In the genomic region with DNA sequence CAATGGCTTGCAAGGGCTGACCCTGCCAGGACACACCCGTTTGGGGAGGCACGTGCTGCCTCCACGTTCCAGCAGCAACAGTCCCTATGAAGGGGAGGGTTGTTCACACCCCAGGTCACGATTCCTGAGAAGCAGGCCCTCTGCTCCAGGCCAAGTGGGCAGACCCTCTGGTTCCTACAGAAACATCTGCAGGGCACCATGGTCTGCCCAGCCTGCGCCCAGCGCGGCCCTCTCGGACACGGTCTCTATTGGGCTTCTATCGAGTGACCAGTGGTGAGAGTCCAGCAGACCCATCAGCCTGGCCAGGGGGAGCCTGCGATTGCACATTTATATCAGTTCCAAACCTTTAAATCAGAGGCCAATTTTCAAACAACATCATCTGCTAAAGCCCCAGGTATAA, we compare ENCODE assay signal across 30 cellular contexts.
"Had no signal": no experiment of that assay in that cellular context is flagged by ENCODE, and none has a peak within 500 bp of the region (broad histone marks: within the 10 kb centered on the region; RNA-seq: fewer than 3 reads in every experiment).

No MANE protein-coding gene starts in this region.

- H3K4me3 ChIP-seq: ovary, prostate gland, right atrium auricular region, right lobe of liver, sigmoid colon, suprapubic skin, testis, tibial artery, transverse colon, upper lobe of right lung, uterus had no signal

- DNase-seq: naive B cell; naive thymus-derived CD8-positive, alpha-beta T cell; nephron progenitor cell; occipital lobe; ovary; posterior cingulate gyrus; retina; right lobe of liver; sigmoid colon; small intestine; stimulated activated CD4-positive, alpha-beta T cell treated with anti-CD3 and anti-CD28 coated beads, Interleukin-15, amount 100 ng/mL, for 24 hours; stimulated activated CD4-positive, alpha-beta T cell treated with anti-CD3 and anti-CD28 coated beads, Interleukin-2, amount 100 ng/mL, for 24 hours; stimulated activated CD4-positive, alpha-beta T cell treated with anti-CD3 and anti-CD28 coated beads, Interleukin-2, amount 100 ng/mL, for 48 hours; stimulated activated CD4-positive, alpha-beta T cell treated with anti-CD3 and anti-CD28 coated beads, Interleukin-4, amount 100 ng/mL, for 24 hours; stimulated activated naive CD4-positive, alpha-beta T cell; stimulated activated naive CD8-positive, alpha-beta T cell treated with anti-CD3 and anti-CD28 coated beads, Interleukin-15, amount 100 ng/mL, for 72 hours; stimulated activated naive CD8-positive, alpha-beta T cell treated with anti-CD3 and anti-CD28 coated beads, Interleukin-15, Interleukin-2, amounts not matched to agents 100 U/mL and 50 U/mL, for 24 hours; substantia nigra; testis; tibial artery; transverse colon; upper lobe of right lung; uterus had no signal

- H3K9me3 ChIP-seq: ovary, prostate gland, right lobe of liver, suprapubic skin, testis, upper lobe of right lung had no signal

- H3K27ac ChIP-seq: ovary, parathyroid adenoma, prostate gland, right atrium auricular region, right lobe of liver, sigmoid colon, suprapubic skin, testis, tibial artery, transverse colon, upper lobe of right lung, uterus had no signal

- FAIRE-seq: small intestine had no signal

- H3K27me3 ChIP-seq: ovary, right atrium auricular region, right lobe of liver, sigmoid colon, suprapubic skin, testis, tibial artery, transverse colon, upper lobe of right lung, uterus had no signal

- H3K4me1 Mint-ChIP-seq: naive B cell; naive thymus-derived CD8-positive, alpha-beta T cell; stimulated activated effector memory CD8-positive, alpha-beta T cell treated with anti-CD3 and anti-CD28 coated beads, Interleukin-12 subunit alpha, Interleukin-12 subunit beta, amount 100 ng/mL, for 72 hours; stimulated activated naive CD8-positive, alpha-beta T cell treated with anti-CD3 and anti-CD28 coated beads, Interleukin-15, amount 100 ng/mL, for 72 hours had no signal

- H3K27ac Mint-ChIP-seq: naive thymus-derived CD8-positive, alpha-beta T cell; stimulated activated effector memory CD8-positive, alpha-beta T cell treated with anti-CD3 and anti-CD28 coated beads, Interleukin-12 subunit alpha, Interleukin-12 subunit beta, amount 100 ng/mL, for 72 hours; type B pancreatic cell had no signal

- ATAC-seq: naive thymus-derived CD8-positive, alpha-beta T cell; stimulated activated effector memory CD8-positive, alpha-beta T cell treated with anti-CD3 and anti-CD28 coated beads, Interleukin-12 subunit alpha, Interleukin-12 subunit beta, amount 100 ng/mL, for 72 hours; stimulated activated naive CD8-positive, alpha-beta T cell treated with anti-CD3 and anti-CD28 coated beads, Interleukin-15, amount 100 ng/mL, for 72 hours; stimulated activated naive CD8-positive, alpha-beta T cell treated with anti-CD3 and anti-CD28 coated beads, Interleukin-15, Interleukin-2, amounts not matched to agents 100 U/mL and 50 U/mL, for 24 hours; upper lobe of right lung had no signal

- H3K79me2 ChIP-seq: parathyroid adenoma had no signal

- H3K4me3 Mint-ChIP-seq: naive B cell; naive thymus-derived CD8-positive, alpha-beta T cell; nephron progenitor cell; neural crest cell; stimulated activated effector memory CD8-positive, alpha-beta T cell treated with anti-CD3 and anti-CD28 coated beads, Interleukin-12 subunit alpha, Interleukin-12 subunit beta, amount 100 ng/mL, for 72 hours; stimulated activated naive CD8-positive, alpha-beta T cell treated with anti-CD3 and anti-CD28 coated beads, Interleukin-15, amount 100 ng/mL, for 72 hours; type B pancreatic cell had no signal

- H3K36me3 Mint-ChIP-seq: naive thymus-derived CD8-positive, alpha-beta T cell; stimulated activated effector memory CD8-positive, alpha-beta T cell treated with anti-CD3 and anti-CD28 coated beads, Interleukin-12 subunit alpha, Interleukin-12 subunit beta, amount 100 ng/mL, for 72 hours had no signal

- H3K27me3 Mint-ChIP-seq: naive B cell; stimulated activated naive CD8-positive, alpha-beta T cell treated with anti-CD3 and anti-CD28 coated beads, Interleukin-15, amount 100 ng/mL, for 72 hours; type B pancreatic cell had no signal

- H3K9ac ChIP-seq: parathyroid adenoma had no signal

- H3K36me3 ChIP-seq: ovary, prostate gland, right atrium auricular region, right lobe of liver, suprapubic skin, transverse colon, upper lobe of right lung, uterus had no signal

- H2AFZ ChIP-seq: parathyroid adenoma had no signal

- H3K4me1 ChIP-seq: parathyroid adenoma, prostate gland, right atrium auricular region, right lobe of liver, suprapubic skin, testis, transverse colon, upper lobe of right lung, uterus had no signal
